Comparison of ENCODE assay signal across 22 cellular contexts in the genomic region with DNA sequence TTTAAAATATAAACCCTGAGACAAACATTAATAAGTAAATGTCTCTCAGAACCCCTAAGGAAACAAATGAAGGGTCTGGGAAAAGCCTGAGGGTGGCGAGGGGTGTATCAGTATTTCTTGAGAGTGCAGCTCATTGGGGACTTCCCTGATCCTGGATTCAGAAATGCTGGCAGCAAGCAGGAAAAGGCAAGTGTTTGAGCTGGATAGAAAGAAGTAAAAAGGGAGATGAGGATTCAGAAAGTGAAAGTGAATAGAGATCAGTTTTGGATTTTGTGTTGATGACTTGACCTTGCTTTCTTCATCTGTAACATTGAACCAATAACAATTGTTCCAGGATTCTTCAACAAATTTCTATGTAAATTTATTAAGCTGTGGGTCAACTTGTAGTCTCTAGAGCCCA.
DNase-seq lines count a peak whose midpoint lies in the region; ATAC-seq and TF ChIP-seq lines count a peak whose summit lies in the region.
"Had no signal": no experiment of that assay in that cellular context is flagged by ENCODE, and none has a peak within 500 bp of the region (broad histone marks: within the 10 kb centered on the region; RNA-seq: fewer than 3 reads in every experiment).

No MANE protein-coding gene starts in this region.

- DNase-seq in left ventricle myocardium inferior = no peak
- DNase-seq in right cardiac atrium = no peak
- DNase-seq in breast epithelium (ENCODE audit: low spot score in 2 of 2) = no peak
- DNase-seq in foreskin keratinocyte = no peak
- DNase-seq in H9 = no peak
- no peak for DNase-seq in HK-2 (ENCODE audit: unreplicated experiment)
- DNase-seq in NCI-H2227 treated with DMSO at 0.1 percent for 48 hours (lab: John Stamatoyannopoulos, UW) = no peak
- DNase-seq in Caco-2 = no peak
- DNase-seq: activated B cell treated with CpG ODN at 0.5 μM for 24 hours; activated CD4-positive, alpha-beta memory T cell treated with anti-CD3 and anti-CD28 coated beads, Interleukin-2, amount 10 ng/mL, durations not matched to agents 7 days and 5 days; activated effector memory CD4-positive, alpha-beta T cell treated with Interleukin-2 at 50 U/mL for 16 hours; activated naive CD8-positive, alpha-beta T cell treated with anti-CD3 and anti-CD28 coated beads for 36 hours; effector CD8-positive, alpha-beta T cell; mesendoderm; NCI-H1048; NCI-H187; NCI-H748 treated with DMSO at 0.1 percent for 48 hours; nucleus accumbens; small intestine; stimulated activated CD4-positive, alpha-beta T cell treated with anti-CD3 and anti-CD28 coated beads, Interleukin-1b, Interleukin-23, amount 100 ng/mL, for 48 hours had no signal

- no peak overlapping the region for H2AFZ ChIP-seq in H9 (ENCODE audit: low read length)

- H3K4me3 ChIP-seq in left ventricle myocardium inferior = no peak overlapping the region
- no peak overlapping the region for H3K4me3 ChIP-seq in right cardiac atrium (ENCODE audit: low read length)
- H3K4me3 ChIP-seq in breast epithelium = no peak overlapping the region
- H3K4me3 ChIP-seq in Caco-2 (ENCODE audit: low read depth, low read length) = no peak overlapping the region

- intact Hi-C loops in left ventricle myocardium inferior (cut with micrococcal nuclease) (no loop called here), right cardiac atrium (cut with DNase I) (no loop called here), breast epithelium (cut with DNase I; ENCODE audit: low total_unique reads) (no loop called here), Caco-2 (cut with micrococcal nuclease; ENCODE audit: unreplicated experiment) (no loop called here)

- TF ChIP-seq POLR2A in breast epithelium (IDR thresholded peaks at IDR 0.05) = no peak

- H3K36me3 Mint-ChIP-seq in H9 (ENCODE audit: insufficient read depth in 1 of 3, low read depth in 3 of 3) = no peaks in the 10 kb centered on the region
- H3K36me3 Mint-ChIP-seq in Caco-2 (ENCODE audit: insufficient read depth, unreplicated experiment) = peaks cover 5% of the 10 kb centered on the region
- H3K36me3 Mint-ChIP-seq: brain, type B pancreatic cell had no signal

- no peak overlapping the region for H4K8ac ChIP-seq in H9 (replicated peaks; ENCODE audit: insufficient read length, low read depth, low read length)

- H2AK5ac ChIP-seq in H9 (ENCODE audit: insufficient read length, low read length) = no peak overlapping the region

- peak overlapping the region; percentile 29 for H3K27ac ChIP-seq in left ventricle myocardium inferior (replicated peaks)
- no peak overlapping the region for H3K27ac ChIP-seq in right cardiac atrium (ENCODE audit: low read length)
- peak overlapping the region; percentile 34 to 59 for H3K27ac ChIP-seq in breast epithelium
- peak overlapping the region; percentile 98 for H3K27ac ChIP-seq in foreskin keratinocyte
- H3K27ac ChIP-seq in H9 (ENCODE audit: insufficient read length, low read depth, low read length) = no peak overlapping the region

- no peak overlapping the region for H3K4me3 Mint-ChIP-seq in H9
- H3K4me3 Mint-ChIP-seq in Caco-2 (ENCODE audit: unreplicated experiment) = no peak overlapping the region
- H3K4me3 Mint-ChIP-seq: activated B cell treated with CpG ODN at 0.5 μM for 24 hours; activated CD4-positive, alpha-beta memory T cell treated with anti-CD3 and anti-CD28 coated beads, Interleukin-2, amount 10 ng/mL, durations not matched to agents 7 days and 5 days; activated naive CD8-positive, alpha-beta T cell treated with anti-CD3 and anti-CD28 coated beads for 36 hours; brain; type B pancreatic cell had no signal

- no peak overlapping the region for H3K14ac ChIP-seq in H9 (ENCODE audit: insufficient read depth, low read length)

- H4K20me1 ChIP-seq in H9 (ENCODE audit: control insufficient read depth, insufficient read depth, insufficient read length) = no peaks in the 10 kb centered on the region

- H3K9me3 ChIP-seq in left ventricle myocardium inferior (replicated peaks) = no peaks in the 10 kb centered on the region
- H3K9me3 ChIP-seq in right cardiac atrium (ENCODE audit: control insufficient read depth, low read length) = no peaks in the 10 kb centered on the region
- no peaks in the 10 kb centered on the region for H3K9me3 ChIP-seq in breast epithelium
- no peaks in the 10 kb centered on the region for H3K9me3 ChIP-seq in H9 (ENCODE audit: control insufficient read depth, low read depth, low read length)
- no peaks in the 10 kb centered on the region for H3K9me3 ChIP-seq in Caco-2

- H2BK5ac ChIP-seq in H9 (ENCODE audit: insufficient read length, low read length) = no peak overlapping the region

- H3K18ac ChIP-seq in H9 (ENCODE audit: insufficient read length, low read depth, low read length) = no peak overlapping the region

- H3K27ac Mint-ChIP-seq in H9 (no peak overlapping the region; a peak in 1 of 7 replicates), Caco-2 (ENCODE audit: unreplicated experiment) (no peak overlapping the region)
- H3K27ac Mint-ChIP-seq: activated B cell treated with CpG ODN at 0.5 μM for 24 hours; activated CD4-positive, alpha-beta memory T cell treated with anti-CD3 and anti-CD28 coated beads, Interleukin-2, amount 10 ng/mL, durations not matched to agents 7 days and 5 days; activated naive CD8-positive, alpha-beta T cell treated with anti-CD3 and anti-CD28 coated beads for 36 hours; brain; type B pancreatic cell had no signal

- H3K4me1 Mint-ChIP-seq in H9 (peaks cover 4% of the 10 kb centered on the region in 2 experiments), Caco-2 (ENCODE audit: low read depth, unreplicated experiment) (peaks cover 25% of the 10 kb centered on the region)
- H3K4me1 Mint-ChIP-seq: activated B cell treated with CpG ODN at 0.5 μM for 24 hours had no signal

- POLR2A ChIA-PET in Caco-2 (lab: Charles Lee) = no interaction called here

- no peak overlapping the region for H3K56ac ChIP-seq in H9 (ENCODE audit: insufficient read length, low read depth, low read length)

- no peak overlapping the region for H4K91ac ChIP-seq in H9 (ENCODE audit: insufficient read length, low read depth, low read length)

- no peaks in the 10 kb centered on the region for H3K27me3 Mint-ChIP-seq in H9 (ENCODE audit: low read depth)
- H3K27me3 Mint-ChIP-seq in Caco-2 (ENCODE audit: insufficient read depth, unreplicated experiment) = no peaks in the 10 kb centered on the region
- H3K27me3 Mint-ChIP-seq: activated B cell treated with CpG ODN at 0.5 μM for 24 hours; activated CD4-positive, alpha-beta memory T cell treated with anti-CD3 and anti-CD28 coated beads, Interleukin-2, amount 10 ng/mL, durations not matched to agents 7 days and 5 days; activated naive CD8-positive, alpha-beta T cell treated with anti-CD3 and anti-CD28 coated beads for 36 hours; type B pancreatic cell had no signal

- no peaks in the 10 kb centered on the region for H3K23me2 ChIP-seq in H9 (ENCODE audit: insufficient read length, low read depth, low read length, poor library complexity, severe bottlenecking)

- ATAC-seq in right cardiac atrium (no peak), foreskin keratinocyte (peak; percentile 6)

- H2BK20ac ChIP-seq in H9 (ENCODE audit: low read depth, low read length, poor library complexity, severe bottlenecking) = no peak overlapping the region

- no TSS peak for BruUV-seq in Caco-2 (replicated peaks; lab: Mats Ljungman, UMichigan)

- H3K9me3 Mint-ChIP-seq in H9 = no peaks in the 10 kb centered on the region
- H3K9me3 Mint-ChIP-seq in Caco-2 (ENCODE audit: unreplicated experiment) = no peaks in the 10 kb centered on the region
- H3K9me3 Mint-ChIP-seq: activated B cell treated with CpG ODN at 0.5 μM for 24 hours; activated naive CD8-positive, alpha-beta T cell treated with anti-CD3 and anti-CD28 coated beads for 36 hours; brain; type B pancreatic cell had no signal

- no peaks in the 10 kb centered on the region for H3K79me2 ChIP-seq in H9 (ENCODE audit: insufficient read depth, low read length)

- no peak overlapping the region for H3K4me2 ChIP-seq in H9 (ENCODE audit: insufficient read depth, insufficient read length, low read length)

- H3K23ac ChIP-seq in H9 (ENCODE audit: insufficient read length, low read depth, low read length) = no peak overlapping the region

- CTCF ChIA-PET in Caco-2 (lab: Charles Lee) = no interaction called here

- no peak overlapping the region for H2BK120ac ChIP-seq in H9 (ENCODE audit: low read depth, low read length, poor library complexity, severe bottlenecking)

- H3K4ac ChIP-seq in H9 (ENCODE audit: low read depth, low read length) = no peak overlapping the region

- H2BK12ac ChIP-seq in H9 (ENCODE audit: insufficient read length, low read depth, low read length) = no peak overlapping the region

- TF ChIP-seq CTCF in left ventricle myocardium inferior (IDR thresholded peaks at IDR 0.05; ENCODE audit: borderline replicate concordance) = no peak
- no peak for TF ChIP-seq CTCF in breast epithelium (IDR thresholded peaks at IDR 0.05)
- no peak for TF ChIP-seq CTCF in foreskin keratinocyte (conservative IDR thresholded peaks at IDR 0.05)
- no peak for TF ChIP-seq CTCF in H9 (conservative IDR thresholded peaks at IDR 0.05)
- no peak for TF ChIP-seq CTCF in Caco-2 (IDR thresholded peaks at IDR 0.05; ENCODE audit: insufficient read depth in 1 of 2, low read depth in 1 of 2, low read length in 1 of 2, severe bottlenecking in 1 of 2, unreplicated experiment in 1 of 2)

- H4K5ac ChIP-seq in H9 (ENCODE audit: insufficient read length, low read depth, low read length) = no peak overlapping the region

- no peaks in the 10 kb centered on the region for H3K79me1 ChIP-seq in H9 (ENCODE audit: insufficient read depth, low read depth, low read length, poor library complexity, severe bottlenecking)

- H3T11ph ChIP-seq in H9 (ENCODE audit: low read length) = no peak overlapping the region

- H3K27me3 ChIP-seq in left ventricle myocardium inferior (ENCODE audit: low read depth) (no peaks in the 10 kb centered on the region), right cardiac atrium (ENCODE audit: control insufficient read depth, insufficient read depth) (no peaks in the 10 kb centered on the region), breast epithelium (no peaks in the 10 kb centered on the region), foreskin keratinocyte (no peaks in the 10 kb centered on the region), H9 (ENCODE audit: insufficient read depth, low read length) (no peaks in the 10 kb centered on the region), Caco-2 (replicated peaks; ENCODE audit: control insufficient read depth, insufficient read depth, low read length) (no peaks in the 10 kb centered on the region)

- WGBS in right cardiac atrium = 75% methylated on average over 1 of the region's 1 CpG
- WGBS in H9 (ENCODE audit: extremely low coverage, insufficient read length, low lambda C conversion rate) = no CpG with 5 or more reads among the region's 1 CpG

- no peak overlapping the region for H2BK15ac ChIP-seq in H9 (ENCODE audit: low read depth, low read length)

- H3K4me1 ChIP-seq in left ventricle myocardium inferior = peaks cover 19% of the 10 kb centered on the region
- peaks cover 2% of the 10 kb centered on the region for H3K4me1 ChIP-seq in right cardiac atrium (ENCODE audit: control insufficient read depth, insufficient read depth, low read length)
- H3K4me1 ChIP-seq in breast epithelium = no peaks in the 10 kb centered on the region
- H3K4me1 ChIP-seq in foreskin keratinocyte = peaks cover 18% of the 10 kb centered on the region
- H3K4me1 ChIP-seq in H9 (ENCODE audit: insufficient read depth, low read length) = no peaks in the 10 kb centered on the region
- H3K4me1 ChIP-seq in Caco-2 = peaks cover 4% of the 10 kb centered on the region; the same call in 1 of the 2 replicates

- no peaks in the 10 kb centered on the region for H3K36me3 ChIP-seq in left ventricle myocardium inferior
- H3K36me3 ChIP-seq in breast epithelium = no peaks in the 10 kb centered on the region
- no peaks in the 10 kb centered on the region for H3K36me3 ChIP-seq in Caco-2 (ENCODE audit: control insufficient read depth, insufficient read depth, low read length)

- H3K9ac ChIP-seq in H9 (ENCODE audit: extremely low read depth, insufficient read length, low read length) = no peak overlapping the region

Comparison
In these comparisons a context has a peak if more than half of its experiments do, and no peak if none do; other contexts are left out.
1. H3K27ac ChIP-seq: peak in left ventricle myocardium inferior (single experiment), breast epithelium (2 of 2) and foreskin keratinocyte (single experiment); none in right cardiac atrium (single experiment) and H9 (single experiment).